ENCODE assay signal across 19 cellular contexts in the genomic region with DNA sequence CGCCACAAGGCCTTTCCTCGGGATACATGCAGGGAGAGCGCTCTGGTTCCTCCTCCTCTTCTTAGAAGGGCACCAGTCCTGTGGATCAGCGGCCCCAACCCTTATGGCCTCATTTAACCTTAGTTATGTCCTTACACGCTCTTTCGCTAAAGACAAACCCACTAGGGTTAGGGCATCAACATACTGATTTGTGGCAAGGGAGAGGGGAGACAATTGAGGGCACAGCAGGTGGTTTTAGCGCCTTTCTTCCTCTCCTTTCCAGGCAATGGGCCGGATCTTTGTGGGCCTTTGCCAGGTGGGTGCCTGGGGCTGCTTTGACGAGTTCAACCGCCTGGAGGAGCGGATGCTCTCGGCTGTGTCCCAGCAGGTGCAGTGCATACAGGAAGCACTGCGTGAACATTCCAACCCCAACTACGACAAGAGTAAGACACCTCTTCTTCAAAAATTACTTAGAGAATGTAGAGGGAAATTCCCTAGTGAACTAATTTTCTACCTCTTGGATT.
"Had no signal": no experiment of that assay in that cellular context is flagged by ENCODE, and none has a peak within 500 bp of the region (broad histone marks: within the 10 kb centered on the region; RNA-seq: fewer than 3 reads in every experiment).

No MANE protein-coding gene starts in this region.

- ATAC-seq: activated CD4-positive, alpha-beta T cell treated with anti-CD3 and anti-CD28 coated beads for 36 hours; left ventricle myocardium superior; stimulated activated memory B cell treated with anti-CD40 and anti-IgM and Interleukin-4, amounts not matched to agents 10 μg/mL and 1 μg/mL and 100 μg/mL, for 72 hours had no signal

- H3K27ac Mint-ChIP-seq: activated CD4-positive, alpha-beta T cell treated with anti-CD3 and anti-CD28 coated beads for 36 hours; natural killer cell; stimulated activated memory B cell treated with anti-CD40 and anti-IgM and Interleukin-4, amounts not matched to agents 10 μg/mL and 1 μg/mL and 100 μg/mL, for 72 hours; T-helper 2 cell treated with Interferon-gamma antibody and Interleukin-4, amounts not matched to agents 5 μg/mL and 100 μg/mL, for 36 hours had no signal

- H3K9me3 Mint-ChIP-seq: brain; immature natural killer cell; natural killer cell; stimulated activated memory B cell treated with anti-CD40 and anti-IgM and Interleukin-4, amounts not matched to agents 10 μg/mL and 1 μg/mL and 100 μg/mL, for 72 hours; T-helper 2 cell treated with Interferon-gamma antibody and Interleukin-4, amounts not matched to agents 5 μg/mL and 100 μg/mL, for 36 hours had no signal

- H3K27me3 Mint-ChIP-seq: activated CD4-positive, alpha-beta T cell treated with anti-CD3 and anti-CD28 coated beads for 36 hours; brain; stimulated activated memory B cell treated with anti-CD40 and anti-IgM and Interleukin-4, amounts not matched to agents 10 μg/mL and 1 μg/mL and 100 μg/mL, for 72 hours had no signal

- H3K4me3 Mint-ChIP-seq: activated CD4-positive, alpha-beta T cell treated with anti-CD3 and anti-CD28 coated beads for 36 hours; brain; immature natural killer cell; natural killer cell; stimulated activated memory B cell treated with anti-CD40 and anti-IgM and Interleukin-4, amounts not matched to agents 10 μg/mL and 1 μg/mL and 100 μg/mL, for 72 hours; T-helper 2 cell treated with Interferon-gamma antibody and Interleukin-4, amounts not matched to agents 5 μg/mL and 100 μg/mL, for 36 hours had no signal

- H3K4me1 Mint-ChIP-seq: activated CD4-positive, alpha-beta T cell treated with anti-CD3 and anti-CD28 coated beads for 36 hours; brain; immature natural killer cell; natural killer cell; stimulated activated memory B cell treated with anti-CD40 and anti-IgM and Interleukin-4, amounts not matched to agents 10 μg/mL and 1 μg/mL and 100 μg/mL, for 72 hours had no signal

- H3K9me3 ChIP-seq: colonic mucosa, neutrophil, sigmoid colon had no signal

- H3K4me1 ChIP-seq: colonic mucosa, parathyroid adenoma, sigmoid colon had no signal

- H3K9ac ChIP-seq: parathyroid adenoma had no signal

- H3K27ac ChIP-seq: colonic mucosa, neutrophil, parathyroid adenoma, sigmoid colon had no signal

- DNase-seq: activated CD4-positive, alpha-beta T cell treated with anti-CD3 and anti-CD28 coated beads for 36 hours; activated CD4-positive, alpha-beta T cell treated with anti-CD3 and anti-CD28 coated beads, Interleukin-2, amount 50 U/mL, for 48 hours; activated naive CD4-positive, alpha-beta T cell; central memory CD4-positive, alpha-beta T cell; colonic mucosa; erythroblast; foreskin melanocyte; head of caudate nucleus; immature natural killer cell; kidney glomerular epithelial cell; left ventricle myocardium superior; natural killer cell; sigmoid colon; stimulated activated CD4-positive, alpha-beta T cell treated with anti-CD3 and anti-CD28 coated beads, Interleukin-4, amount 100 ng/mL, for 24 hours had no signal

- H2AFZ ChIP-seq: parathyroid adenoma had no signal

- H3K4me3 ChIP-seq: colonic mucosa, sigmoid colon had no signal

- H3K27me3 ChIP-seq: colonic mucosa, neutrophil, sigmoid colon had no signal
